In genomic region chr9:20788526-20789421, GRCh38 we compare ENCODE assay signal across 1 cellular context.
TF ChIP-seq lines count a peak whose summit lies in the region.

No MANE protein-coding gene starts in this region.

TF ChIP-seq in SK-N-SH treated with all-trans-retinoic acid at 6 μM for 48 hours, 23 proteins besides CTCF, POLR2A, EP300 and RAD21 (continued from another document):
- TF ChIP-seq PATZ1 (CRISPR knock-in tag; IDR thresholded peaks at IDR 0.05; ENCODE audit: borderline replicate concordance) = no peak
- no peak for TF ChIP-seq ISL1 (CRISPR knock-in tag; IDR thresholded peaks at IDR 0.05)
- TF ChIP-seq CSRNP3 (CRISPR knock-in tag; IDR thresholded peaks at IDR 0.05) = no peak
- no peak for TF ChIP-seq SNAI2 (CRISPR knock-in tag; IDR thresholded peaks at IDR 0.05)
- TF ChIP-seq BACH2 (CRISPR knock-in tag; IDR thresholded peaks at IDR 0.05; ENCODE audit: borderline replicate concordance) = no peak
- no peak for TF ChIP-seq POU6F1 (CRISPR knock-in tag; IDR thresholded peaks at IDR 0.05; ENCODE audit: borderline replicate concordance, low read depth)
- TF ChIP-seq TSHZ2 (CRISPR knock-in tag; IDR thresholded peaks at IDR 0.05) = no peak
- no peak for TF ChIP-seq ZNF8 (CRISPR knock-in tag; IDR thresholded peaks at IDR 0.05)
- TF ChIP-seq CSDC2 (CRISPR knock-in tag; IDR thresholded peaks at IDR 0.05) = no peak
- TF ChIP-seq CREB5 (CRISPR knock-in tag; IDR thresholded peaks at IDR 0.05; ENCODE audit: low read depth) = no peak
- TF ChIP-seq ZFP3 (CRISPR knock-in tag; IDR thresholded peaks at IDR 0.05) = no peak
- TF ChIP-seq TOX (CRISPR knock-in tag; IDR thresholded peaks at IDR 0.05; ENCODE audit: borderline replicate concordance) = no peak
